12 cellular contexts compared by ENCODE assay signal in genomic region chr5:77211691-77212047, GRCh38. TPM values are rescaled to one million over a fixed set of nuclear protein-coding genes. Genes with fewer than 3 reads are reported as not detected.
DNase-seq lines count a peak whose midpoint lies in the region; ATAC-seq and TF ChIP-seq lines count a peak whose summit lies in the region.
"Had no signal": no experiment of that assay in that cellular context is flagged by ENCODE, and none has a peak within 500 bp of the region (broad histone marks: within the 10 kb centered on the region; RNA-seq: fewer than 3 reads in every experiment).

No MANE protein-coding gene starts in this region.

- H3K4me3 Mint-ChIP-seq in activated T-cell treated with anti-CD3 and anti-CD28 coated beads, Interleukin-2, amount 50 U/mL, for 4 hours = peak overlapping the region; percentile 67

- ATAC-seq in activated T-cell treated with anti-CD3 and anti-CD28 coated beads, Interleukin-2, amount 50 U/mL, for 4 hours = no peak
- ATAC-seq in lung (ENCODE audit: insufficient read depth, low FRiP score) (no peak), thoracic aorta (ENCODE audit: insufficient number of reproducible peaks, low FRiP score, low read depth) (no peak), HG03354 (IDR thresholded peaks at IDR 0.05; ENCODE audit: poor library complexity, severe bottlenecking, unreplicated experiment) (no peak)
- ATAC-seq: K562 had no signal

- no peak overlapping the region for H3K27ac ChIP-seq in lung (ENCODE audit: low read depth in 1 of 2, low read length in 1 of 2)
- no peak overlapping the region for H3K27ac ChIP-seq in thoracic aorta
- H3K27ac ChIP-seq: colonic mucosa, transverse colon had no signal

- no peak for DNase-seq in activated T-cell treated with anti-CD3 and anti-CD28 coated beads, Interleukin-2, amount 50 U/mL, for 4 hours
- DNase-seq in activated T-cell treated with anti-CD3 and anti-CD28 coated beads, Interleukin-2, amount 50 U/mL, for 48 hours = no peak
- DNase-seq in astrocyte of the cerebellum (ENCODE audit: low read depth) (no peak), lung (ENCODE audit: low spot score) (no peak), thoracic aorta (ENCODE audit: low spot score) (no peak), medulla oblongata (ENCODE audit: extremely low spot score) (no peak), NOMO-1 (lab: John Stamatoyannopoulos, UW; ENCODE audit: unreplicated experiment in 2 of 2) (no peak)
- DNase-seq: AML-193, colonic mucosa, transverse colon had no signal

- peaks cover 64% of the 10 kb centered on the region for H3K27me3 Mint-ChIP-seq in activated T-cell treated with anti-CD3 and anti-CD28 coated beads, Interleukin-2, amount 50 U/mL, for 4 hours (ENCODE audit: low read depth)

- no peaks in the 10 kb centered on the region for H3K9me3 ChIP-seq in lung (ENCODE audit: control insufficient read depth in 2 of 2, insufficient read depth in 1 of 2, low read length in 1 of 2)
- no peaks in the 10 kb centered on the region for H3K9me3 ChIP-seq in thoracic aorta
- H3K9me3 ChIP-seq: colonic mucosa, transverse colon had no signal

- peaks cover 12% of the 10 kb centered on the region for H3K4me1 Mint-ChIP-seq in activated T-cell treated with anti-CD3 and anti-CD28 coated beads, Interleukin-2, amount 50 U/mL, for 4 hours (ENCODE audit: low read depth)

- H3K4me3 ChIP-seq in astrocyte of the cerebellum (ENCODE audit: low read depth, low read length) = peak overlapping the region; percentile 34
- H3K4me3 ChIP-seq in lung = peak overlapping the region; percentile 19
- peak overlapping the region; percentile 89 for H3K4me3 ChIP-seq in thoracic aorta
- H3K4me3 ChIP-seq: K562 had no signal

- no peaks in the 10 kb centered on the region for H3K36me3 ChIP-seq in lung (ENCODE audit: control insufficient read depth in 2 of 2, insufficient read depth in 2 of 2, low read length in 2 of 2)
- no peaks in the 10 kb centered on the region for H3K36me3 ChIP-seq in thoracic aorta
- H3K36me3 ChIP-seq: colonic mucosa, transverse colon had no signal

- H3K27me3 ChIP-seq in lung (ENCODE audit: control insufficient read depth, insufficient read depth) = peaks cover 3% of the 10 kb centered on the region
- H3K27me3 ChIP-seq in thoracic aorta (replicated peaks; ENCODE audit: insufficient read depth) = no peaks in the 10 kb centered on the region

- WGBS in lung, 2 donors = 10 to 20% methylated on average over 10 of the region's 10 CpGs

- H3K36me3 Mint-ChIP-seq in activated T-cell treated with anti-CD3 and anti-CD28 coated beads, Interleukin-2, amount 50 U/mL, for 4 hours (ENCODE audit: insufficient read depth) = peaks cover 2% of the 10 kb centered on the region

- H3K9me3 Mint-ChIP-seq in activated T-cell treated with anti-CD3 and anti-CD28 coated beads, Interleukin-2, amount 50 U/mL, for 4 hours = no peaks in the 10 kb centered on the region

- in situ Hi-C loops in astrocyte of the cerebellum (cut with HindIII; ENCODE audit: low sequenced_read_pairs) = no loop called here

- H3K4me1 ChIP-seq in lung (ENCODE audit: control insufficient read depth in 2 of 2, insufficient read depth in 2 of 2, low read length in 2 of 2) (peaks cover 0 to 7% of the 10 kb centered on the region in 2 donors), thoracic aorta (ENCODE audit: control insufficient read depth in 1 of 2, low read depth in 2 of 2) (peaks cover 0 to 9% of the 10 kb centered on the region in 2 donors)
- H3K4me1 ChIP-seq: colonic mucosa had no signal

- TF ChIP-seq CTCF in astrocyte of the cerebellum (IDR thresholded peaks at IDR 0.05; ENCODE audit: low read depth, low read length, missing control alignments) (no peak), lung (IDR thresholded peaks at IDR 0.05; ENCODE audit: control extremely low read depth, extremely low read depth) (no peak), thoracic aorta (IDR thresholded peaks at IDR 0.05) (no peak)

RNA-seq across cellular contexts. Expression of gene PDE8B, which starts 1.2 kb away (rescaled TPM):
- total RNA-seq in activated T-cell treated with anti-CD3 and anti-CD28 coated beads, Interleukin-2, amount 50 U/mL, for 4 hours = not detected
- total RNA-seq in lung = 10 to 100 TPM in 1 of 2 donors, 1 to 10 TPM in 1; 2.3 to 10.6 TPM
- polyA plus RNA-seq in lung = 1 to 10 TPM; 1.6 to 1.8 TPM
- 10 to 100 TPM; 22.7 to 59.8 TPM for total RNA-seq in thoracic aorta
- total RNA-seq: K562 had no signal

Comparison
In these comparisons a context has a peak if more than half of its experiments do, and no peak if none do; other contexts are left out.
1. H3K4me3 ChIP-seq: peak in every context shown above with its lines; median percentile 89 in thoracic aorta; 34 in astrocyte of the cerebellum; 19 in lung.